9 cellular contexts compared by ENCODE assay signal in the genomic region with DNA sequence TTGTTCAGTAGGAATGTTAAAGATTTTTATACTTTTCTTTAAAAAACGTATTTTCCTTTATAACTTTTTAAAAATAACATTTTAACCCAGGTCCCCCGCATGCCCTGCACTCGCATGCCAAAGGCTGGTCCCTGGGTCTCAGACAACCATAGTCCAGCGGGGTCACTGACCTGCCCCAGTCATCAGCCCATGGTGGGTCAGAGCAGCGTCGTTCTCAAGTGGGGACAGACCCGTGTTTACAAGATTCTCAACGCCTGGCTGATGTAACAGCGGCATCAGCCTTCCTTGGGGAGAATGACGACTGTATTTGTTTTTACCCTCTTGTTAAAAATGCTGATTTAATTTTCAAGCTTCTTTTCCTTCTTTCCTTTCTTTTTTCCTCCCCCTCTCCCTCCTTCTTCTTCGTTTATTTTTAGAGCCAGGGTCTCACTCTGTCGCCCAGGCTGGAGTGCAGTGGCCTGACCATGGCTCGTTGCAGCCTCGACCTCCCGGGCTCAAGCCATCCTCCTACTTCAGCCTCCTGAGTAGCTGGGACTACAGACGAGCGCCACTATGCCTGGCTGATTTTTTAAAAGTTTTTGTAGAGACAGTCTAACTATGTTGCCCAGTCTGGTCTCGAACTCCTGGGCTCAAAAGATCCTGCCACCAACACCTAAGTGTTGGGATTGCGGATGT. TPM values are rescaled to one million over a fixed set of nuclear protein-coding genes. Genes with fewer than 3 reads are reported as not detected.
DNase-seq lines count a peak whose midpoint lies in the region; ATAC-seq and TF ChIP-seq lines count a peak whose summit lies in the region.
"Had no signal": no experiment of that assay in that cellular context is flagged by ENCODE, and none has a peak within 500 bp of the region (broad histone marks: within the 10 kb centered on the region; RNA-seq: fewer than 3 reads in every experiment).

No MANE protein-coding gene starts in this region.

- peak overlapping the region; percentile 82 for H3K4me2 ChIP-seq in neural cell (ENCODE audit: low read length)

- no peaks in the 10 kb centered on the region for H3F3A ChIP-seq in neural cell (ENCODE audit: insufficient read depth, low read length, poor library complexity, severe bottlenecking)

- no peak for TF ChIP-seq RAD21 in neural cell (conservative IDR thresholded peaks at IDR 0.05)

- TF ChIP-seq CTCF in AG10803 (conservative IDR thresholded peaks at IDR 0.05; ENCODE audit: low read length) (no peak), neural cell (IDR thresholded peaks at IDR 0.05; ENCODE audit: poor library complexity, severe bottlenecking) (no peak)

- no peaks in the 10 kb centered on the region for H3K9me2 ChIP-seq in neural cell (ENCODE audit: insufficient read depth, low read length)

- H2AFZ ChIP-seq in neural cell (ENCODE audit: low read depth, low read length): no peak overlapping the region

- H3K4me3 ChIP-seq in AG10803 (ENCODE audit: low read length) (peak overlapping the region; percentile 55), duodenal mucosa (ENCODE audit: low read depth in 1 of 2, low read length in 2 of 2) (peak overlapping the region; percentile 59 to 68), neural cell (ENCODE audit: low read length) (peak overlapping the region; percentile 86)

- peaks cover 0 to 4% of the 10 kb centered on the region in 2 donors for H3K4me1 ChIP-seq in duodenal mucosa (ENCODE audit: control insufficient read depth in 1 of 2, insufficient read depth in 2 of 2, low read length in 2 of 2)

- H4K20me1 ChIP-seq in neural cell (ENCODE audit: insufficient read depth): no peaks in the 10 kb centered on the region

- H3K9me3 ChIP-seq in duodenal mucosa (ENCODE audit: control insufficient read depth in 1 of 2, low read length in 2 of 2) (no peaks in the 10 kb centered on the region), neural cell (ENCODE audit: low read length) (no peaks in the 10 kb centered on the region)

- H3K9ac ChIP-seq in duodenal mucosa (ENCODE audit: low read depth in 1 of 2, low read length in 2 of 2) (no peak overlapping the region), neural cell (ENCODE audit: low read length) (no peak overlapping the region)

- no peak for ATAC-seq in HG03469 (IDR thresholded peaks at IDR 0.05; ENCODE audit: unreplicated experiment)

- H3K36me3 ChIP-seq in duodenal mucosa (ENCODE audit: control insufficient read depth in 1 of 2, insufficient read depth in 2 of 2, low read length in 2 of 2): no peaks in the 10 kb centered on the region
- H3K36me3 ChIP-seq in neural cell (ENCODE audit: insufficient read depth, low read length): no peaks in the 10 kb centered on the region

- DNase-seq in AG10803 (ENCODE audit: low read depth) (no peak), HuH-7.5 (ENCODE audit: low spot score) (peak; percentile 38), NOMO-1 treated with DMSO at 0.1 percent for 48 hours (lab: John Stamatoyannopoulos, UW; ENCODE audit: unreplicated experiment) (no peak), mucosa of gallbladder (ENCODE audit: low spot score) (no peak)
- DNase-seq in activated naive CD4-positive, alpha-beta T cell treated with anti-CD3 and anti-CD28 coated beads, Interleukin-2, amount 50 U/mL, for 16 hours: no peak
- DNase-seq: NCI-H2171 treated with DMSO at 0.1 percent for 48 hours had no signal

- H3K27me3 ChIP-seq in duodenal mucosa (ENCODE audit: control insufficient read depth in 1 of 2, insufficient read depth in 2 of 2, low read length in 2 of 2) (peaks cover 29 to 37% of the 10 kb centered on the region in 2 donors), neural cell (ENCODE audit: insufficient read depth, low read depth, low read length) (peaks cover 35% of the 10 kb centered on the region)

- H3K79me2 ChIP-seq in neural cell (replicated peaks; ENCODE audit: insufficient read depth, low read length): no peaks in the 10 kb centered on the region

- H3K27ac ChIP-seq in duodenal mucosa (ENCODE audit: low read depth, low read length) (no peak overlapping the region), neural cell (ENCODE audit: low read length) (no peak overlapping the region)

- TF ChIP-seq EP300 in neural cell (conservative IDR thresholded peaks at IDR 0.05; ENCODE audit: poor library complexity, severe bottlenecking): no peak

TF ChIP-seq in neural cell, 6 proteins besides CTCF, POLR2A, EP300 and RAD21:
- no peak for TF ChIP-seq SMC3 (conservative IDR thresholded peaks at IDR 0.05; ENCODE audit: poor library complexity)
- no peak for TF ChIP-seq EZH2 (IDR thresholded peaks at IDR 0.05; ENCODE audit: borderline replicate concordance, insufficient read depth, low read length, poor library complexity, severe bottlenecking)
- no peak for TF ChIP-seq MXI1 (conservative IDR thresholded peaks at IDR 0.05; ENCODE audit: poor library complexity, severe bottlenecking)
- TF ChIP-seq POLR2AphosphoS5 (IDR thresholded peaks at IDR 0.05): no peak
- TF ChIP-seq TAF1 (IDR thresholded peaks at IDR 0.05; ENCODE audit: low read depth): no peak
- TF ChIP-seq, protein P1, sequence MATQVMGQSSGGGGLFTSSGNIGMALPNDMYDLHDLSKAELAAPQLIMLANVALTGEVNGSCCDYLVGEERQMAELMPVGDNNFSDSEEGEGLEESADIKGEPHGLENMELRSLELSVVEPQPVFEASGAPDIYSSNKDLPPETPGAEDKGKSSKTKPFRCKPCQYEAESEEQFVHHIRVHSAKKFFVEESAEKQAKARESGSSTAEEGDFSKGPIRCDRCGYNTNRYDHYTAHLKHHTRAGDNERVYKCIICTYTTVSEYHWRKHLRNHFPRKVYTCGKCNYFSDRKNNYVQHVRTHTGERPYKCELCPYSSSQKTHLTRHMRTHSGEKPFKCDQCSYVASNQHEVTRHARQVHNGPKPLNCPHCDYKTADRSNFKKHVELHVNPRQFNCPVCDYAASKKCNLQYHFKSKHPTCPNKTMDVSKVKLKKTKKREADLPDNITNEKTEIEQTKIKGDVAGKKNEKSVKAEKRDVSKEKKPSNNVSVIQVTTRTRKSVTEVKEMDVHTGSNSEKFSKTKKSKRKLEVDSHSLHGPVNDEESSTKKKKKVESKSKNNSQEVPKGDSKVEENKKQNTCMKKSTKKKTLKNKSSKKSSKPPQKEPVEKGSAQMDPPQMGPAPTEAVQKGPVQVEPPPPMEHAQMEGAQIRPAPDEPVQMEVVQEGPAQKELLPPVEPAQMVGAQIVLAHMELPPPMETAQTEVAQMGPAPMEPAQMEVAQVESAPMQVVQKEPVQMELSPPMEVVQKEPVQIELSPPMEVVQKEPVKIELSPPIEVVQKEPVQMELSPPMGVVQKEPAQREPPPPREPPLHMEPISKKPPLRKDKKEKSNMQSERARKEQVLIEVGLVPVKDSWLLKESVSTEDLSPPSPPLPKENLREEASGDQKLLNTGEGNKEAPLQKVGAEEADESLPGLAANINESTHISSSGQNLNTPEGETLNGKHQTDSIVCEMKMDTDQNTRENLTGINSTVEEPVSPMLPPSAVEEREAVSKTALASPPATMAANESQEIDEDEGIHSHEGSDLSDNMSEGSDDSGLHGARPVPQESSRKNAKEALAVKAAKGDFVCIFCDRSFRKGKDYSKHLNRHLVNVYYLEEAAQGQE (IDR thresholded peaks at IDR 0.05; ENCODE audit: borderline replicate concordance): no peak

RNA-seq across cellular contexts. Expression of a gene that starts 1.0 kb away (rescaled TPM):
- polyA plus RNA-seq in neural cell: not detected in 2 replicates
- polyA minus RNA-seq in neural cell: 0.97 TPM in 1 of 2 replicates, not detected in the other
- total RNA-seq in mucosa of gallbladder: 6.0 TPM
